Comparison of ENCODE assay signal across 11 cellular contexts in genomic region chr2:74010087-74010541, GRCh38. TPM values are rescaled to one million over a fixed set of nuclear protein-coding genes. Genes with fewer than 3 reads are reported as not detected.
DNase-seq lines count a peak whose midpoint lies in the region; ATAC-seq, FAIRE-seq and TF ChIP-seq lines count a peak whose summit lies in the region.
"Had no signal": no experiment of that assay in that cellular context is flagged by ENCODE, and none has a peak within 500 bp of the region (broad histone marks: within the 10 kb centered on the region; RNA-seq: fewer than 3 reads in every experiment).

No MANE protein-coding gene starts in this region.

- ATAC-seq in GM21390 (IDR thresholded peaks at IDR 0.05; ENCODE audit: unreplicated experiment), result no peak
- ATAC-seq: activated CD8-positive, alpha-beta T cell treated with anti-CD3 and anti-CD28 coated beads for 36 hours had no signal

- H2BK5ac ChIP-seq in mesenchymal stem cell (ENCODE audit: low read depth, low read length, poor library complexity, severe bottlenecking), result no peak overlapping the region

- WGBS in mesenchymal stem cell, result 76% methylated on average over 11 of the region's 13 CpGs

- H4K91ac ChIP-seq in mesenchymal stem cell (ENCODE audit: low read length), result no peak overlapping the region

- FAIRE-seq in bronchial epithelial cell (lab: Jason Lieb, UNC), result no peak

- peak overlapping the region; percentile 19 for H3K4me2 ChIP-seq in mesenchymal stem cell (ENCODE audit: low read length, poor library complexity, severe bottlenecking)

- H3K18ac ChIP-seq in mesenchymal stem cell (ENCODE audit: low read depth in 1 of 2, low read length in 2 of 2), result no peak overlapping the region

- H3K4ac ChIP-seq in mesenchymal stem cell (ENCODE audit: low read depth in 1 of 2, low read length in 2 of 2), result no peak overlapping the region

- H3K14ac ChIP-seq in mesenchymal stem cell (ENCODE audit: low read length in 2 of 2), result peak overlapping the region in 1 of 2 experiments; percentile 31

- peak overlapping the region; percentile 67 for H2AK5ac ChIP-seq in mesenchymal stem cell (ENCODE audit: low read length, severe bottlenecking)

- peaks cover 15% of the 10 kb centered on the region for H3K4me1 ChIP-seq in mesenchymal stem cell (ENCODE audit: control insufficient read depth, insufficient read depth, low read depth, low read length)

- no peak overlapping the region for H2BK12ac ChIP-seq in mesenchymal stem cell (ENCODE audit: low read length in 2 of 2)

- TF ChIP-seq CTCF in bronchial epithelial cell (IDR thresholded peaks at IDR 0.05; ENCODE audit: insufficient read depth, low read length, severe bottlenecking), result no peak

- H3K36me3 ChIP-seq in bronchial epithelial cell (ENCODE audit: control insufficient read depth, insufficient read depth, low read length), result peaks cover 3% of the 10 kb centered on the region
- peaks cover 0 to 28% of the 10 kb centered on the region in 2 experiments for H3K36me3 ChIP-seq in mesenchymal stem cell (ENCODE audit: control insufficient read depth in 1 of 2, insufficient read depth in 2 of 2, low read depth in 1 of 2, low read length in 2 of 2)
- peaks cover 10% of the 10 kb centered on the region for H3K36me3 ChIP-seq in MG63

- H3K79me1 ChIP-seq in mesenchymal stem cell (replicated peaks; ENCODE audit: low read length, poor library complexity, severe bottlenecking), result peaks cover 58% of the 10 kb centered on the region

- no peak overlapping the region for H3K27ac ChIP-seq in mesenchymal stem cell (ENCODE audit: low read length, poor library complexity, severe bottlenecking)

- H3K9me3 ChIP-seq in mesenchymal stem cell (ENCODE audit: control insufficient read depth, low read length), result no peaks in the 10 kb centered on the region
- no peaks in the 10 kb centered on the region for H3K9me3 ChIP-seq in MG63

- H4K8ac ChIP-seq in mesenchymal stem cell (ENCODE audit: low read length), result no peak overlapping the region

- H3K4me3 ChIP-seq in bronchial epithelial cell (ENCODE audit: low read depth, low read length) (no peak overlapping the region), mesenchymal stem cell (ENCODE audit: insufficient read depth in 1 of 2, low read depth in 1 of 2, low read length in 2 of 2) (no peak overlapping the region), MG63 (no peak overlapping the region)

- DNase-seq in COLO668 (lab: John Stamatoyannopoulos, UW; ENCODE audit: unreplicated experiment) (peak; percentile 65), NCI-H146 treated with DMSO at 0.1 percent for 48 hours (lab: John Stamatoyannopoulos, UW; ENCODE audit: unreplicated experiment) (peak; percentile 16), bronchial epithelial cell (ENCODE audit: low read depth) (peak; percentile 98), mesenchymal stem cell (no peak), MG63 (no peak), NCI-H2107 (lab: John Stamatoyannopoulos, UW) (no peak)
- DNase-seq in activated CD4-positive, alpha-beta T cell treated with anti-CD3 and anti-CD28 coated beads for 4 hours, result no peak
- DNase-seq: activated CD8-positive, alpha-beta T cell treated with anti-CD3 and anti-CD28 coated beads for 36 hours; hippocampal formation; OCI-M1 had no signal

- H3K9ac ChIP-seq in mesenchymal stem cell (ENCODE audit: low read length), result no peak overlapping the region

- H2BK120ac ChIP-seq in mesenchymal stem cell (ENCODE audit: low read depth, low read length), result no peak overlapping the region

- no peak overlapping the region for H2BK15ac ChIP-seq in mesenchymal stem cell (ENCODE audit: low read depth, poor library complexity, severe bottlenecking)

- H3K23ac ChIP-seq in mesenchymal stem cell (ENCODE audit: low read length in 2 of 2), result no peak overlapping the region

- H3K27me3 ChIP-seq in bronchial epithelial cell (ENCODE audit: control insufficient read depth, insufficient read depth, low read length) (no peaks in the 10 kb centered on the region), mesenchymal stem cell (ENCODE audit: control insufficient read depth in 1 of 2, insufficient read depth in 1 of 2, low read length in 2 of 2) (no peaks in the 10 kb centered on the region), MG63 (no peaks in the 10 kb centered on the region)

- H2AFZ ChIP-seq in mesenchymal stem cell (ENCODE audit: low read depth, low read length), result no peak overlapping the region

RNA-seq across cellular contexts. Expression of gene TET3, which starts 25.4 kb away (rescaled TPM):
- 5.3 and 9.0 TPM in 2 replicates for total RNA-seq in bronchial epithelial cell
- 3.7 TPM for polyA plus RNA-seq in mesenchymal stem cell (2013, experiment 1 of 2)
- polyA plus RNA-seq in mesenchymal stem cell (2013, experiment 2 of 2), result 3.4 TPM
- total RNA-seq in MG63 (2014; rRNA removed; shearing (Covaris generic); ENCODE audit: low replicate concordance), result 1.6 and 2.1 TPM in 2 replicates

Comparison
In these comparisons a context has a peak if more than half of its experiments do, and no peak if none do; other contexts are left out.
1. DNase-seq: peak in COLO668 (single experiment), NCI-H146 treated with DMSO at 0.1 percent for 48 hours (single experiment) and bronchial epithelial cell (single experiment); none in mesenchymal stem cell (single experiment), MG63 (single experiment), NCI-H2107 (single experiment) and activated CD4-positive, alpha-beta T cell treated with anti-CD3 and anti-CD28 coated beads for 4 hours (0 of 2).